Comparison of ENCODE assay signal across 12 cellular contexts in genomic region chr1:41861509-41862410, GRCh38. TPM values are rescaled to one million over a fixed set of nuclear protein-coding genes. Genes with fewer than 3 reads are reported as not detected.
A peak's percentile ranks its signal among the peaks of the same experiment; 100 is the strongest.
DNase-seq lines count a peak whose midpoint lies in the region; ATAC-seq and TF ChIP-seq lines count a peak whose summit lies in the region.
"Had no signal": no experiment of that assay in that cellular context is flagged by ENCODE, and none has a peak within 500 bp of the region (broad histone marks: within the 10 kb centered on the region; RNA-seq: fewer than 3 reads in every experiment).

No MANE protein-coding gene starts in this region.

- ATAC-seq in PC-3 (peak; percentile 42), GM21825 (IDR thresholded peaks at IDR 0.05; ENCODE audit: unreplicated experiment) (no peak)
- ATAC-seq in central memory CD8-positive, alpha-beta T cell (replicated peaks; ENCODE audit: extremely low read depth, poor library complexity, severe bottlenecking): no peak
- ATAC-seq in stimulated activated effector memory CD8-positive, alpha-beta T cell treated with anti-CD3 and anti-CD28 coated beads, Interleukin-12 subunit alpha, Interleukin-12 subunit beta, amount 100 ng/mL, for 72 hours: no peak

- H3K79me2 ChIP-seq in PC-3 (ENCODE audit: low read length): peaks cover 42% of the 10 kb centered on the region
- H3K79me2 ChIP-seq: parathyroid adenoma had no signal

- peaks cover 80% of the 10 kb centered on the region for H3K4me1 ChIP-seq in PC-3 (ENCODE audit: insufficient read depth, low read length)
- H3K4me1 ChIP-seq in HAP-1: peaks cover 11% of the 10 kb centered on the region
- H3K4me1 ChIP-seq: parathyroid adenoma had no signal

- H3K27ac ChIP-seq in PC-3 (ENCODE audit: low read length): peak overlapping the region; percentile 98
- H3K27ac ChIP-seq: parathyroid adenoma had no signal

- H3K4me2 ChIP-seq in PC-3 (ENCODE audit: low read length): peak overlapping the region; percentile 85

- CTCF ChIA-PET in PC-3 (lab: Charles Lee): no interaction called here

- H3F3A ChIP-seq in PC-3 (ENCODE audit: low read length, unreplicated experiment): peaks cover 18% of the 10 kb centered on the region

- TSS peak; percentile 21 for BruUV-seq in PC-3 (replicated peaks; lab: Mats Ljungman, UMichigan)

- H3K36me3 ChIP-seq in PC-3 (ENCODE audit: low read depth, low read length) (0 out of 2 replicates have a peak, but pooled peaks cover 3% of the 10 kb centered on the region), HAP-1 (replicated peaks) (no peaks in the 10 kb centered on the region)

- H3K4me1 Mint-ChIP-seq in activated T-cell treated with anti-CD3 and anti-CD28 coated beads, Interleukin-2, amount 50 U/mL, for 24 hours (ENCODE audit: low read depth): peaks cover 51% of the 10 kb centered on the region
- peaks cover 22% of the 10 kb centered on the region for H3K4me1 Mint-ChIP-seq in central memory CD8-positive, alpha-beta T cell
- peaks cover 39% of the 10 kb centered on the region for H3K4me1 Mint-ChIP-seq in stimulated activated effector memory CD8-positive, alpha-beta T cell treated with anti-CD3 and anti-CD28 coated beads, Interleukin-12 subunit alpha, Interleukin-12 subunit beta, amount 100 ng/mL, for 72 hours

- no peaks in the 10 kb centered on the region for H3K9me3 Mint-ChIP-seq in activated T-cell treated with anti-CD3 and anti-CD28 coated beads, Interleukin-2, amount 50 U/mL, for 24 hours
- H3K9me3 Mint-ChIP-seq in central memory CD8-positive, alpha-beta T cell: no peaks in the 10 kb centered on the region
- no peaks in the 10 kb centered on the region for H3K9me3 Mint-ChIP-seq in stimulated activated effector memory CD8-positive, alpha-beta T cell treated with anti-CD3 and anti-CD28 coated beads, Interleukin-12 subunit alpha, Interleukin-12 subunit beta, amount 100 ng/mL, for 72 hours

- POLR2A ChIA-PET in PC-3 (lab: Charles Lee; ENCODE audit: unreplicated experiment): interaction anchor here (0.6 to 0.7 kb wide), 2 partner anchors 9 to 15 kb away, joined by 3 to 4 read pairs; no protein-coding TSS in a partner anchor

- no peaks in the 10 kb centered on the region for H3K36me3 Mint-ChIP-seq in activated T-cell treated with anti-CD3 and anti-CD28 coated beads, Interleukin-2, amount 50 U/mL, for 24 hours (ENCODE audit: low read depth)
- no peaks in the 10 kb centered on the region for H3K36me3 Mint-ChIP-seq in central memory CD8-positive, alpha-beta T cell (ENCODE audit: insufficient read depth)
- no peaks in the 10 kb centered on the region for H3K36me3 Mint-ChIP-seq in stimulated activated effector memory CD8-positive, alpha-beta T cell treated with anti-CD3 and anti-CD28 coated beads, Interleukin-12 subunit alpha, Interleukin-12 subunit beta, amount 100 ng/mL, for 72 hours

- H3K4me3 ChIP-seq in PC-3 (ENCODE audit: low read length) (peak overlapping the region; percentile 60), HAP-1 (no peak overlapping the region)

- no peak for DNase-seq in activated T-cell treated with anti-CD3 and anti-CD28 coated beads, Interleukin-2, amount 50 U/mL, for 24 hours
- no peak for DNase-seq in activated T-cell treated with anti-CD3 and anti-CD28 coated beads for 4 hours
- DNase-seq in PC-3: peak; percentile 85
- no peak for DNase-seq in central memory CD8-positive, alpha-beta T cell (ENCODE audit: low spot score in 2 of 2)
- no peak for DNase-seq in stimulated activated effector memory CD8-positive, alpha-beta T cell treated with anti-CD3 and anti-CD28 coated beads, Interleukin-12 subunit alpha, Interleukin-12 subunit beta, amount 100 ng/mL, for 72 hours (ENCODE audit: low spot score in 2 of 2)
- DNase-seq in HAP-1 (ENCODE audit: low spot score in 2 of 2): no peak
- no peak for DNase-seq in glomerular visceral epithelial cell (ENCODE audit: extremely low spot score)
- DNase-seq: kidney, NCI-H2029, Right ventricle myocardium superior had no signal

- H3K9ac ChIP-seq in PC-3 (ENCODE audit: low read length): peak overlapping the region; percentile 87
- H3K9ac ChIP-seq: parathyroid adenoma had no signal

- no peaks in the 10 kb centered on the region for H3K27me3 Mint-ChIP-seq in activated T-cell treated with anti-CD3 and anti-CD28 coated beads, Interleukin-2, amount 50 U/mL, for 24 hours
- H3K27me3 Mint-ChIP-seq in central memory CD8-positive, alpha-beta T cell: no peaks in the 10 kb centered on the region

- no peak overlapping the region for H2AFZ ChIP-seq in PC-3 (ENCODE audit: low read length)
- H2AFZ ChIP-seq: parathyroid adenoma had no signal

- no peak for TF ChIP-seq CTCF in PC-3 (conservative IDR thresholded peaks at IDR 0.05; ENCODE audit: low read depth, low read length)

- H3K27ac Mint-ChIP-seq in activated T-cell treated with anti-CD3 and anti-CD28 coated beads, Interleukin-2, amount 50 U/mL, for 24 hours: peak overlapping the region; percentile 97
- H3K27ac Mint-ChIP-seq in central memory CD8-positive, alpha-beta T cell (ENCODE audit: low read depth): peak overlapping the region; percentile 50
- H3K27ac Mint-ChIP-seq in stimulated activated effector memory CD8-positive, alpha-beta T cell treated with anti-CD3 and anti-CD28 coated beads, Interleukin-12 subunit alpha, Interleukin-12 subunit beta, amount 100 ng/mL, for 72 hours: peak overlapping the region; percentile 82

- no peaks in the 10 kb centered on the region for H3K9me3 ChIP-seq in PC-3 (ENCODE audit: low read length)
- no peaks in the 10 kb centered on the region for H3K9me3 ChIP-seq in HAP-1

- H4K20me1 ChIP-seq in PC-3 (ENCODE audit: low read length): no peaks in the 10 kb centered on the region

- H3K4me3 Mint-ChIP-seq in activated T-cell treated with anti-CD3 and anti-CD28 coated beads, Interleukin-2, amount 50 U/mL, for 24 hours: peak overlapping the region; percentile 47
- H3K4me3 Mint-ChIP-seq in central memory CD8-positive, alpha-beta T cell: no peak overlapping the region
- peak overlapping the region; percentile 47 for H3K4me3 Mint-ChIP-seq in stimulated activated effector memory CD8-positive, alpha-beta T cell treated with anti-CD3 and anti-CD28 coated beads, Interleukin-12 subunit alpha, Interleukin-12 subunit beta, amount 100 ng/mL, for 72 hours

- intact Hi-C loops in PC-3 (cut with micrococcal nuclease): loop anchor here (1.0 to 5.0 kb wide), 6 partner anchors 10 to 176 kb away; partner anchors contain the start of gene HIVEP3

- in situ Hi-C loops in HAP-1 (cut with MboI; ENCODE audit: low sequenced_read_pairs): no loop called here

- H3K27me3 ChIP-seq in PC-3 (ENCODE audit: low read length): no peaks in the 10 kb centered on the region
- no peaks in the 10 kb centered on the region for H3K27me3 ChIP-seq in HAP-1 (ENCODE audit: low read depth)

- no peaks in the 10 kb centered on the region for H3K9me2 ChIP-seq in PC-3 (replicated peaks; ENCODE audit: low read length)

RNA-seq across cellular contexts. Expression of gene HIVEP3, which starts 57.0 kb away (rescaled TPM):
- total RNA-seq in PC-3 (2014; rRNA removed): 8.4 and 9.8 TPM in 2 replicates
